12 cellular contexts compared by ENCODE assay signal in genomic region chr1:110645962-110646735, GRCh38. TPM values are rescaled to one million over a fixed set of nuclear protein-coding genes. Genes with fewer than 3 reads are reported as not detected.
A peak's percentile ranks its signal among the peaks of the same experiment; 100 is the strongest.
DNase-seq lines count a peak whose midpoint lies in the region; ATAC-seq and TF ChIP-seq lines count a peak whose summit lies in the region.
"Had no signal": no experiment of that assay in that cellular context is flagged by ENCODE, and none has a peak within 500 bp of the region (broad histone marks: within the 10 kb centered on the region; RNA-seq: fewer than 3 reads in every experiment).

No MANE protein-coding gene starts in this region.

- H3K4me1 Mint-ChIP-seq in activated CD4-positive, alpha-beta T cell treated with anti-CD3 and anti-CD28 coated beads, Interleukin-2, amount 10 ng/mL, durations not matched to agents 24 days and 14 days, result peaks cover 45% of the 10 kb centered on the region

- TF ChIP-seq CTCF in foreskin fibroblast (IDR thresholded peaks at IDR 0.05; ENCODE audit: low read depth, low read length), result no peak

- peak; percentile 58 for DNase-seq in activated CD4-positive, alpha-beta T cell treated with anti-CD3 and anti-CD28 coated beads, Interleukin-2, amount 10 ng/mL, durations not matched to agents 24 days and 14 days
- no peak for DNase-seq in activated CD4-positive, alpha-beta T cell treated with anti-CD3 and anti-CD28 coated beads for 4 hours
- peak; percentile 73 for DNase-seq in SIG-M5 (lab: John Stamatoyannopoulos, UW)
- DNase-seq in foreskin fibroblast, result peak; percentile 81 to 90
- no peak for DNase-seq in stimulated activated naive CD8-positive, alpha-beta T cell treated with anti-CD3 and anti-CD28 coated beads, Interleukin-15, Interleukin-2, amounts not matched to agents 100 U/mL and 50 U/mL, for 24 hours
- DNase-seq in GM19238 (ENCODE audit: insufficient read length, low spot score), result no peak
- no peak for DNase-seq in NCI-H526 treated with DMSO at 0.1 percent for 48 hours (lab: John Stamatoyannopoulos, UW)
- DNase-seq: kidney; NCI-H1436; stimulated activated CD4-positive, alpha-beta T cell treated with anti-CD3 and anti-CD28 coated beads, Interleukin-15, amount 100 ng/mL, for 24 hours had no signal

- intact Hi-C loops in activated CD4-positive, alpha-beta T cell treated with anti-CD3 and anti-CD28 coated beads, Interleukin-2, amount 10 ng/mL, durations not matched to agents 24 days and 14 days (cut with micrococcal nuclease), result loop anchor here (2.0 to 5.0 kb wide), 2 partner anchors 235 to 571 kb away; no protein-coding TSS in a partner anchor

- H3K27me3 Mint-ChIP-seq in activated CD4-positive, alpha-beta T cell treated with anti-CD3 and anti-CD28 coated beads, Interleukin-2, amount 10 ng/mL, durations not matched to agents 24 days and 14 days, result no peaks in the 10 kb centered on the region

- ATAC-seq in stimulated activated naive CD8-positive, alpha-beta T cell treated with anti-CD3 and anti-CD28 coated beads, Interleukin-15, Interleukin-2, amounts not matched to agents 100 U/mL and 50 U/mL, for 24 hours, result peak; percentile 65
- no peak for ATAC-seq in GM21360 (IDR thresholded peaks at IDR 0.05; ENCODE audit: unreplicated experiment)

- H3K4me3 ChIP-seq in foreskin fibroblast (ENCODE audit: low read depth in 1 of 2, low read length in 2 of 2), result no peak overlapping the region
- H3K4me3 ChIP-seq: cardiac muscle cell had no signal

- H3K4me3 Mint-ChIP-seq in activated CD4-positive, alpha-beta T cell treated with anti-CD3 and anti-CD28 coated beads, Interleukin-2, amount 10 ng/mL, durations not matched to agents 24 days and 14 days, result peak overlapping the region; percentile 36

- peak overlapping the region; percentile 71 for H3K27ac Mint-ChIP-seq in activated CD4-positive, alpha-beta T cell treated with anti-CD3 and anti-CD28 coated beads, Interleukin-2, amount 10 ng/mL, durations not matched to agents 24 days and 14 days

- no peaks in the 10 kb centered on the region for H3K36me3 Mint-ChIP-seq in activated CD4-positive, alpha-beta T cell treated with anti-CD3 and anti-CD28 coated beads, Interleukin-2, amount 10 ng/mL, durations not matched to agents 24 days and 14 days (ENCODE audit: low read depth)

- H3K9me3 Mint-ChIP-seq in activated CD4-positive, alpha-beta T cell treated with anti-CD3 and anti-CD28 coated beads, Interleukin-2, amount 10 ng/mL, durations not matched to agents 24 days and 14 days, result no peaks in the 10 kb centered on the region

RNA-seq across cellular contexts. Expression of gene KCNA3, which starts 28.6 kb away (rescaled TPM):
- total RNA-seq in activated CD4-positive, alpha-beta T cell treated with anti-CD3 and anti-CD28 coated beads, Interleukin-2, amount 10 ng/mL, durations not matched to agents 24 days and 14 days, result 26.9 and 29.5 TPM in 2 replicates

RNA-seq across cellular contexts. Expression of gene KCNA2, which starts 40.0 kb away (rescaled TPM):
- 0.36 and 0.58 TPM in 2 replicates for total RNA-seq in activated CD4-positive, alpha-beta T cell treated with anti-CD3 and anti-CD28 coated beads, Interleukin-2, amount 10 ng/mL, durations not matched to agents 24 days and 14 days

Comparison
In these comparisons a context has a peak if more than half of its experiments do, and no peak if none do; other contexts are left out.
1. DNase-seq: peak in activated CD4-positive, alpha-beta T cell treated with anti-CD3 and anti-CD28 coated beads, Interleukin-2, amount 10 ng/mL, durations not matched to agents 24 days and 14 days (single experiment), SIG-M5 (single experiment) and foreskin fibroblast (2 of 2); none in activated CD4-positive, alpha-beta T cell treated with anti-CD3 and anti-CD28 coated beads for 4 hours (0 of 2), stimulated activated naive CD8-positive, alpha-beta T cell treated with anti-CD3 and anti-CD28 coated beads, Interleukin-15, Interleukin-2, amounts not matched to agents 100 U/mL and 50 U/mL, for 24 hours (single experiment), GM19238 (single experiment) and NCI-H526 treated with DMSO at 0.1 percent for 48 hours (single experiment).